8 cellular contexts compared by ENCODE assay signal in the genomic region with DNA sequence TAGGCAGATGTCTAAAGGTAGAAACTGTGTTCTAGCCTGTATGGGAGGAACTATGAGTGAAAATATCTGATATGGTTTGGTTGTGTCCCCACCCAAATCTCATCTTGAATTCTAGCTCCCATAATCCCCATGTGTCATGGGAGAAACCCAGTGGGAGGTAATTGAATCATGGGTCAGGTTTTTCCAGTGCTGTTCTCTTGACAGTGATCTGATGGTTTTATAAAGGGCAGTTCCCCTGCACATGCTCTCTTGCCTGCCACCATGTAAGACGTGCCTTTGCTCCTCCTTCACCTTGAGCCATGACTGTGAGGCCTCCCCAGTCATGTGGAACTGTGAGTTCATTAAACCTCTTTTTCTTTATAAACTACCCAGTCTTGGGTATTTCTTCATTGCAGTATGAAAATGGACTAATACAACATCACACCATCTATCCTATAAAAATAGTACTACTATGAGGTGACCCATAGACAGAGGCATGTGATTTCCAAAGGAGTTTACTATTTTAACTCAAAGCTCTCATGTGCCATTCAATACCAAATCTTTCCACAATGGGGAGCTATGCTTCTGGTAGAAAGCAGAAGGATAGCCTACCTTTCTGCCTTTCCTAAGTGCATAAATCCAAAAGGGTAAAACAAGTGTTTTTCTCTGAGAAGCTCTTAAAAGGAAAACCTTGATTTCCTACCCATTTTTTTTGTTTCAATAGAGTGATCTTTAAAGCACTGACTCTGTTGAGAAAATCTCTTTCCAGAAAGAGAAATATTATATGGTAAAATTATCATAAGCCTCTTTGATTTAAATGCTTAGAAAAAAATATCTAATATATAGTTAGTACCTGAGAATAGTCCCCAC. TPM values are rescaled to one million over a fixed set of nuclear protein-coding genes. Genes with fewer than 3 reads are reported as not detected.
DNase-seq lines count a peak whose midpoint lies in the region; ATAC-seq and TF ChIP-seq lines count a peak whose summit lies in the region.

No MANE protein-coding gene starts in this region.

- no peak overlapping the region for H3K9ac ChIP-seq in neural cell (ENCODE audit: low read length)

- POLR2A ChIA-PET in activated CD4-positive, alpha-beta T cell treated with anti-CD3 and anti-CD28 coated beads, Interleukin-2, amount 10 ng/mL, durations not matched to agents 7 days and 5 days (lab: Charles Lee) = no interaction called here

- no peaks in the 10 kb centered on the region for H4K20me1 ChIP-seq in neural cell (ENCODE audit: insufficient read depth)

- peaks cover 59% of the 10 kb centered on the region for H3K36me3 Mint-ChIP-seq in activated CD4-positive, alpha-beta T cell treated with anti-CD3 and anti-CD28 coated beads, Interleukin-2, amount 10 ng/mL, durations not matched to agents 7 days and 5 days (ENCODE audit: low read depth)

- no peak overlapping the region for H3K4me2 ChIP-seq in neural cell (ENCODE audit: low read length)

- TF ChIP-seq CTCF in neural cell (IDR thresholded peaks at IDR 0.05; ENCODE audit: poor library complexity, severe bottlenecking) = peak; percentile 55

- peaks cover 12% of the 10 kb centered on the region for H3K4me1 Mint-ChIP-seq in activated CD4-positive, alpha-beta T cell treated with anti-CD3 and anti-CD28 coated beads, Interleukin-2, amount 10 ng/mL, durations not matched to agents 7 days and 5 days

- TF ChIP-seq RAD21 in neural cell (conservative IDR thresholded peaks at IDR 0.05) = peak; percentile 47

- H3K27me3 Mint-ChIP-seq in activated CD4-positive, alpha-beta T cell treated with anti-CD3 and anti-CD28 coated beads, Interleukin-2, amount 10 ng/mL, durations not matched to agents 7 days and 5 days = no peaks in the 10 kb centered on the region

- peak; percentile 49 for DNase-seq in activated CD4-positive, alpha-beta T cell treated with anti-CD3 and anti-CD28 coated beads, Interleukin-2, amount 10 ng/mL, durations not matched to agents 7 days and 5 days
- DNase-seq in activated CD4-positive, alpha-beta T cell treated with anti-CD3 and anti-CD28 coated beads, Interleukin-2, amount 50 U/mL, for 48 hours = no peak
- peak; percentile 2 for DNase-seq in MV-4-11 (lab: John Stamatoyannopoulos, UW)
- DNase-seq in cerebellar cortex (ENCODE audit: low spot score) = peak; percentile 50
- DNase-seq in mesenteric fat pad (ENCODE audit: low spot score) = no peak

- H2AFZ ChIP-seq in neural cell (ENCODE audit: low read depth, low read length) = no peak overlapping the region

- no peaks in the 10 kb centered on the region for H3K9me3 ChIP-seq in neural cell (ENCODE audit: low read length)

- no peaks in the 10 kb centered on the region for H3K9me2 ChIP-seq in neural cell (ENCODE audit: insufficient read depth, low read length)

- ATAC-seq in HG02885 (IDR thresholded peaks at IDR 0.05; ENCODE audit: poor library complexity, unreplicated experiment) (no peak), GM21390 (IDR thresholded peaks at IDR 0.05; ENCODE audit: unreplicated experiment) (no peak)

- H3K36me3 ChIP-seq in neural cell (ENCODE audit: insufficient read depth, low read length) = peaks cover 8% of the 10 kb centered on the region

- no peaks in the 10 kb centered on the region for H3K79me2 ChIP-seq in neural cell (replicated peaks; ENCODE audit: insufficient read depth, low read length)

- H3K4me3 Mint-ChIP-seq in activated CD4-positive, alpha-beta T cell treated with anti-CD3 and anti-CD28 coated beads, Interleukin-2, amount 10 ng/mL, durations not matched to agents 7 days and 5 days = no peak overlapping the region

- no peak overlapping the region for H3K27ac Mint-ChIP-seq in activated CD4-positive, alpha-beta T cell treated with anti-CD3 and anti-CD28 coated beads, Interleukin-2, amount 10 ng/mL, durations not matched to agents 7 days and 5 days

- no peak overlapping the region for H3K27ac ChIP-seq in neural cell (ENCODE audit: low read length)

- H3K4me3 ChIP-seq in neural cell (ENCODE audit: low read length) = no peak overlapping the region

- H3K27me3 ChIP-seq in neural cell (ENCODE audit: insufficient read depth, low read depth, low read length) = no peaks in the 10 kb centered on the region

- no peaks in the 10 kb centered on the region for H3F3A ChIP-seq in neural cell (ENCODE audit: insufficient read depth, low read length, poor library complexity, severe bottlenecking)

- no peaks in the 10 kb centered on the region for H3K9me3 Mint-ChIP-seq in activated CD4-positive, alpha-beta T cell treated with anti-CD3 and anti-CD28 coated beads, Interleukin-2, amount 10 ng/mL, durations not matched to agents 7 days and 5 days

- CTCF ChIA-PET in activated CD4-positive, alpha-beta T cell treated with anti-CD3 and anti-CD28 coated beads, Interleukin-2, amount 10 ng/mL, durations not matched to agents 7 days and 5 days (lab: Charles Lee) = interaction anchor here (0.6 to 2.2 kb wide), 8 partner anchors 15 to 1762 kb away, joined by 3 to 8 read pairs (median 4); a partner anchor contains a TSS

- no peak for TF ChIP-seq EP300 in neural cell (conservative IDR thresholded peaks at IDR 0.05; ENCODE audit: poor library complexity, severe bottlenecking)

TF ChIP-seq in neural cell, 6 proteins besides CTCF, POLR2A, EP300 and RAD21:
- TF ChIP-seq SMC3 (conservative IDR thresholded peaks at IDR 0.05; ENCODE audit: poor library complexity) = peak; percentile 49
- no peak for TF ChIP-seq EZH2 (IDR thresholded peaks at IDR 0.05; ENCODE audit: borderline replicate concordance, insufficient read depth, low read length, poor library complexity, severe bottlenecking)

RNA-seq across cellular contexts. Expression of a gene that starts 38.8 kb away (rescaled TPM):
- total RNA-seq in activated CD4-positive, alpha-beta T cell treated with anti-CD3 and anti-CD28 coated beads, Interleukin-2, amount 10 ng/mL, durations not matched to agents 7 days and 5 days = 100 to 1,000 TPM; 131 to 154 TPM
- polyA plus RNA-seq in neural cell = 74.0 and 139 TPM in 2 replicates
- polyA minus RNA-seq in neural cell = 146 and 173 TPM in 2 replicates
- total RNA-seq in mesenteric fat pad = 244 TPM

RNA-seq across cellular contexts. Expression of a gene that starts 48.4 kb away (rescaled TPM):
- 1 to 10 TPM; 3.9 to 4.4 TPM for total RNA-seq in activated CD4-positive, alpha-beta T cell treated with anti-CD3 and anti-CD28 coated beads, Interleukin-2, amount 10 ng/mL, durations not matched to agents 7 days and 5 days
- 8.8 and 11.7 TPM in 2 replicates for polyA plus RNA-seq in neural cell
- 31.0 and 37.0 TPM in 2 replicates for polyA minus RNA-seq in neural cell
- 2.0 TPM for total RNA-seq in mesenteric fat pad

RNA-seq across cellular contexts. Expression of a gene that starts 53.5 kb away (rescaled TPM):
- total RNA-seq in activated CD4-positive, alpha-beta T cell treated with anti-CD3 and anti-CD28 coated beads, Interleukin-2, amount 10 ng/mL, durations not matched to agents 7 days and 5 days = 1 to 10 TPM; 2.0 TPM
- polyA plus RNA-seq in neural cell = 212 and 226 TPM in 2 replicates
- 222 and 246 TPM in 2 replicates for polyA minus RNA-seq in neural cell
- total RNA-seq in mesenteric fat pad = 4.7 TPM

Comparison
In these comparisons a context has a peak if more than half of its experiments do, and no peak if none do; other contexts are left out.
1. DNase-seq: peak in activated CD4-positive, alpha-beta T cell treated with anti-CD3 and anti-CD28 coated beads, Interleukin-2, amount 10 ng/mL, durations not matched to agents 7 days and 5 days (single experiment), MV-4-11 (single experiment) and cerebellar cortex (single experiment); none in activated CD4-positive, alpha-beta T cell treated with anti-CD3 and anti-CD28 coated beads, Interleukin-2, amount 50 U/mL, for 48 hours (0 of 2) and mesenteric fat pad (single experiment).